In the genomic region with DNA sequence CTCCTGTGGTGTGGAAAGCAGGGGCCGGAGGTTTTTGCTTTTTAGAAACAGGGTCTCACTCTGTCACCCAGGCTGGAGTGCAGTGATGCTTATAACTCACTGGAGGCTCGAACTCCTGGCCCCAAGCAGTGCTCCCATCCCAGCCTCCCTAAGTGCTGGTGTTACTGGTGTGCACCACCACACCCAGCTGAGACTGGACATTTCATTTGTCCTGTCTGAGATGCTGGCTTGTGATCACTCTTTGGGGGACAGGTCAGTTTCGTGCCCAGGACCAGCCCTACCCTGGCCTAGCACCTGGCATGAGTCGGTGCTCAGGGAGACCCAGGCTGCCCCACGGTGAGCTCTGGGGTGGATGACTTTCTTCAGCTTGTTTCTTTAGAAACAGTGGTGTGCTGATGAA, we compare ENCODE assay signal across 24 cellular contexts. TPM values are rescaled to one million over a fixed set of nuclear protein-coding genes. Genes with fewer than 3 reads are reported as not detected.
"Had no signal": no experiment of that assay in that cellular context is flagged by ENCODE, and none has a peak within 500 bp of the region (broad histone marks: within the 10 kb centered on the region; RNA-seq: fewer than 3 reads in every experiment).

No MANE protein-coding gene starts in this region.

- H3K27me3 Mint-ChIP-seq: activated naive CD8-positive, alpha-beta T cell treated with anti-CD3 and anti-CD28 coated beads for 36 hours; stimulated activated naive CD8-positive, alpha-beta T cell treated with anti-CD3 and anti-CD28 coated beads, Interleukin-15, amount 100 ng/mL, for 72 hours had no signal

- H3K27me3 ChIP-seq: cardiac muscle cell, dorsolateral prefrontal cortex, testis had no signal

- H3K4me1 Mint-ChIP-seq: activated naive CD8-positive, alpha-beta T cell treated with anti-CD3 and anti-CD28 coated beads for 36 hours; stimulated activated naive CD8-positive, alpha-beta T cell treated with anti-CD3 and anti-CD28 coated beads, Interleukin-15, amount 100 ng/mL, for 72 hours had no signal

- H3K9me3 ChIP-seq: testis had no signal

- H3K36me3 ChIP-seq: cardiac muscle cell had no signal

- H3K27ac ChIP-seq: cardiac muscle cell, dorsolateral prefrontal cortex, foreskin keratinocyte, testis had no signal

- H3K27ac Mint-ChIP-seq: activated naive CD8-positive, alpha-beta T cell treated with anti-CD3 and anti-CD28 coated beads for 36 hours; mesothelial cell of epicardium; progenitor cell of endocrine pancreas had no signal

- H3K4me1 ChIP-seq: foreskin keratinocyte had no signal

- FAIRE-seq: islet of Langerhans, small intestine had no signal

- DNase-seq: activated CD4-positive, alpha-beta T cell treated with anti-CD3 and anti-CD28 coated beads, Interleukin-2, amount 50 U/mL, for 1 hour; activated gamma-delta T cell; activated naive CD8-positive, alpha-beta T cell treated with anti-CD3 and anti-CD28 coated beads for 36 hours; foreskin keratinocyte; hippocampal formation; nephron progenitor cell; occipital lobe; small intestine; stimulated activated CD4-positive, alpha-beta T cell treated with anti-CD3 and anti-CD28 coated beads, Interleukin-15, amount 100 ng/mL, for 24 hours; stimulated activated CD4-positive, alpha-beta T cell treated with anti-CD3 and anti-CD28 coated beads, Interleukin-4, amount 100 ng/mL, for 1 hour; stimulated activated naive CD8-positive, alpha-beta T cell treated with anti-CD3 and anti-CD28 coated beads, Interleukin-15, amount 100 ng/mL, for 72 hours; T-helper 1 cell; T-helper 9 cell; testis had no signal

- ATAC-seq: activated CD4-positive, CD25-positive, alpha-beta regulatory T cell treated with anti-CD3 and anti-CD28 coated beads, Interleukin-2, amount 50 U/mL, for 24 hours; foreskin keratinocyte had no signal

- H3K4me3 ChIP-seq: cardiac muscle cell, dorsolateral prefrontal cortex, testis had no signal

- H3K36me3 Mint-ChIP-seq: activated naive CD8-positive, alpha-beta T cell treated with anti-CD3 and anti-CD28 coated beads for 36 hours; mesothelial cell of epicardium had no signal

- H3K4me3 Mint-ChIP-seq: activated naive CD8-positive, alpha-beta T cell treated with anti-CD3 and anti-CD28 coated beads for 36 hours; mesothelial cell of epicardium; nephron progenitor cell; stimulated activated naive CD8-positive, alpha-beta T cell treated with anti-CD3 and anti-CD28 coated beads, Interleukin-15, amount 100 ng/mL, for 72 hours had no signal

RNA-seq across cellular contexts. Expression of a gene that starts 11.3 kb away (rescaled TPM):
- total RNA-seq: activated naive CD8-positive, alpha-beta T cell treated with anti-CD3 and anti-CD28 coated beads for 36 hours; dorsolateral prefrontal cortex; epithelial cell of proximal tubule; fibroblast of lung; foreskin keratinocyte; lung microvascular endothelial cell; mesothelial cell of epicardium; occipital lobe; ureter had no signal
- polyA plus RNA-seq: fibroblast of lung, small intestine had no signal
